In the genomic region with DNA sequence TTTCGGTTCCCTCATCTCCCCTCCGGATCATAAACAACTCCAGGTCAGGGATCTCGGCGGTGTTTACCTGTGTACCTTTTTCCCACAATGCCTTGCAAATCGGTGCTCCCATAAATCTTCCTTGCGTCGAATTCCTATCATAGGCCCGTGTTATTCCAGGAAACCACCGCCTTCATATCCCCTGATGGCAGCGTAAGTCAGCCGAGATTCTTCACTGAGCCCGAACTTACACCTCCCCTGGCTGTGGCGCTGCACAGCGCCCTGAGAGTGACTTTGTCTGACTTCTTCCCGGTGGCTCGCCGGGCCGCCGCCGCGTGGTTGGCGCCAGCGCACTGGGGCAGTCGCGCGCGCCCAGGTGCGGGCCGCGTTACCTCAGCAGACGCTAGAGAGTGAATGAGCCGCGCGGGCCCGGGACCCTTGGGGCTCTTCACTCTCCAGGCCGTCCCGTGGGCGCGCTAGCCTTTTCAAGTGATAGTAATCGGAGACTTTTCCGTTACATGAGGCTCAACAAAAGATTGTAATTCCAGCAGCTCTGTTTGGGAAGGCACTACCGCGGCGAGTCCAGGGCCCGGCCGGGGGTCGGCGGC, we compare ENCODE assay signal across 8 cellular contexts.
DNase-seq lines count a peak whose midpoint lies in the region; ATAC-seq and TF ChIP-seq lines count a peak whose summit lies in the region.

No MANE protein-coding gene starts in this region.

- TF ChIP-seq POLR2A in GM15510 (IDR thresholded peaks at IDR 0.05; ENCODE audit: borderline replicate concordance, extremely low read depth, insufficient read length) = peak; percentile 12

- peak; percentile 42 for ATAC-seq in HG02678 (IDR thresholded peaks at IDR 0.05; ENCODE audit: unreplicated experiment)
- peak; percentile 45 for ATAC-seq in lung (ENCODE audit: insufficient read depth, low FRiP score)

- H3K9me3 ChIP-seq in lung (ENCODE audit: control insufficient read depth in 2 of 2, insufficient read depth in 1 of 2, low read length in 1 of 2) = no peaks in the 10 kb centered on the region

- WGBS in lung, 2 donors = 3% methylated on average over 48 of the region's 48 CpGs

- DNase-seq in NCI-H2029 (lab: John Stamatoyannopoulos, UW) (peak; percentile 55), dermis blood vessel endothelial cell (peak; percentile 67), lung (ENCODE audit: low spot score) (peak; percentile 58), NCI-H446 treated with DMSO at 0.1 percent for 48 hours (lab: John Stamatoyannopoulos, UW) (no peak)
- DNase-seq in activated CD4-positive, alpha-beta T cell treated with anti-CD3 and anti-CD28 coated beads for 4 hours = peak; percentile 73 to 76
- peak; percentile 53 to 63 for DNase-seq in stimulated activated CD8-positive, alpha-beta memory T cell treated with anti-CD3 and anti-CD28 coated beads, Interleukin-15, amount 100 ng/mL, for 48 hours (ENCODE audit: low read depth in 2 of 2)

- H3K36me3 ChIP-seq in lung (ENCODE audit: control insufficient read depth in 2 of 2, insufficient read depth in 2 of 2, low read length in 2 of 2) = no peaks in the 10 kb centered on the region

- H3K27ac ChIP-seq in lung (ENCODE audit: low read depth in 1 of 2, low read length in 1 of 2) = peak overlapping the region; percentile 82 to 86

- TF ChIP-seq CTCF in lung (IDR thresholded peaks at IDR 0.05; ENCODE audit: control extremely low read depth, extremely low read depth) = no peak

- peaks cover 21 to 57% of the 10 kb centered on the region in 2 donors for H3K4me1 ChIP-seq in lung (ENCODE audit: control insufficient read depth in 2 of 2, insufficient read depth in 2 of 2, low read length in 2 of 2)

- peak overlapping the region; percentile 68 for H3K4me3 ChIP-seq in lung

- H3K27me3 ChIP-seq in lung (ENCODE audit: control insufficient read depth, insufficient read depth) = no peaks in the 10 kb centered on the region
